Comparison of ENCODE assay signal across 9 cellular contexts in genomic region chr5:10442581-10442980, GRCh38. TPM values are rescaled to one million over a fixed set of nuclear protein-coding genes. Genes with fewer than 3 reads are reported as not detected.
DNase-seq lines count a peak whose midpoint lies in the region; ATAC-seq and TF ChIP-seq lines count a peak whose summit lies in the region.
"Had no signal": no experiment of that assay in that cellular context is flagged by ENCODE, and none has a peak within 500 bp of the region (broad histone marks: within the 10 kb centered on the region; RNA-seq: fewer than 3 reads in every experiment).

No MANE protein-coding gene starts in this region.

- TF ChIP-seq CTCF in OCI-LY3 (IDR thresholded peaks at IDR 0.05; ENCODE audit: low read depth, low read length) (no peak), epithelial cell of proximal tubule (conservative IDR thresholded peaks at IDR 0.05; ENCODE audit: low read depth, low read length) (no peak), psoas muscle (IDR thresholded peaks at IDR 0.05) (no peak), esophagus squamous epithelium (IDR thresholded peaks at IDR 0.05) (no peak)

- peaks cover 45% of the 10 kb centered on the region for H3F3A ChIP-seq in GM23248 (ENCODE audit: insufficient read depth)

- H3K27ac ChIP-seq in GM23248 (no peak overlapping the region), OCI-LY3 (ENCODE audit: low read length) (no peak overlapping the region), psoas muscle (no peak overlapping the region), esophagus squamous epithelium (no peak overlapping the region)

- 9 to 14% methylated on average over 4 of the region's 4 CpGs for WGBS in GM23248 (ENCODE audit: low coverage in 1 of 2, low lambda C conversion rate in 2 of 2, missing lambda C conversion rate in 2 of 2), 2 experiments
- WGBS in psoas muscle, 3 donors = 13 to 16% (median 15%) methylated on average over 4 of the region's 4 CpGs
- 21 to 37% methylated on average over 4 of the region's 4 CpGs for WGBS in esophagus squamous epithelium, 2 donors

- in situ Hi-C loops in GM23248 (cut with MboI) = no loop called here

- DNase-seq in GM23248 = peak; percentile 56
- no peak for DNase-seq in epithelial cell of proximal tubule (ENCODE audit: low read depth)
- DNase-seq in psoas muscle = no peak
- DNase-seq in esophagus squamous epithelium (lab: John Stamatoyannopoulos, UW) = no peak
- DNase-seq in NCI-H187 (lab: John Stamatoyannopoulos, UW) = no peak

- H3K4me3 ChIP-seq in GM23248 (peak overlapping the region; percentile 84), OCI-LY3 (ENCODE audit: low read length) (peak overlapping the region; percentile 85), epithelial cell of proximal tubule (ENCODE audit: low read depth, low read length) (peak overlapping the region; percentile 59), psoas muscle (peak overlapping the region; percentile 79), esophagus squamous epithelium (peak overlapping the region in 2 of 4 donors; percentile 54 to 75)

- H4K20me1 ChIP-seq in GM23248 (ENCODE audit: insufficient read depth) = no peaks in the 10 kb centered on the region
- H4K20me1 ChIP-seq in OCI-LY3 (ENCODE audit: insufficient read depth, low read length) = no peaks in the 10 kb centered on the region

- H2AFZ ChIP-seq in GM23248 (peak overlapping the region; percentile 88; the same call in 1 of the 2 replicates), OCI-LY3 (ENCODE audit: low read depth, low read length) (no peak overlapping the region)

- H3K4me2 ChIP-seq in GM23248 (ENCODE audit: unreplicated experiment) = peak overlapping the region; percentile 88
- peak overlapping the region; percentile 91 for H3K4me2 ChIP-seq in OCI-LY3 (ENCODE audit: low read length)

- 0 out of 2 replicates have a peak, but pooled peaks cover 1% of the 10 kb centered on the region for H3K36me3 ChIP-seq in GM23248 (ENCODE audit: low read depth)
- peaks cover 3% of the 10 kb centered on the region for H3K36me3 ChIP-seq in OCI-LY3 (replicated peaks; ENCODE audit: low read depth, low read length)
- peaks cover 0 to 12% of the 10 kb centered on the region in 2 donors for H3K36me3 ChIP-seq in psoas muscle (ENCODE audit: insufficient read depth in 1 of 2, low read depth in 1 of 2)
- peaks cover 0 to 13% (median 0%) of the 10 kb centered on the region in 3 donors for H3K36me3 ChIP-seq in esophagus squamous epithelium

- no peaks in the 10 kb centered on the region for H3K27me3 ChIP-seq in GM23248 (replicated peaks; ENCODE audit: insufficient read depth)
- no peaks in the 10 kb centered on the region for H3K27me3 ChIP-seq in OCI-LY3 (ENCODE audit: low read depth, low read length)
- H3K27me3 ChIP-seq in psoas muscle (ENCODE audit: insufficient read depth in 3 of 3, low read length in 2 of 3) = no peaks in the 10 kb centered on the region
- peaks cover 0 to 19% (median 0%) of the 10 kb centered on the region in 4 donors for H3K27me3 ChIP-seq in esophagus squamous epithelium

- TF ChIP-seq POLR2A in esophagus squamous epithelium (IDR thresholded peaks at IDR 0.05) = no peak

- no peaks in the 10 kb centered on the region for H3K9me2 ChIP-seq in GM23248 (ENCODE audit: insufficient read depth)

- intact Hi-C loops in psoas muscle (cut with DNase I) = no loop called here
- intact Hi-C loops in esophagus squamous epithelium (cut with DNase I) = no loop called here

- H3K79me2 ChIP-seq in GM23248 (ENCODE audit: insufficient read depth) (no peaks in the 10 kb centered on the region), OCI-LY3 (ENCODE audit: low read length) (no peaks in the 10 kb centered on the region)

- peak in 1 of 4 donors; percentile 29 for ATAC-seq in psoas muscle
- ATAC-seq in HG02970 (IDR thresholded peaks at IDR 0.05; ENCODE audit: low FRiP score, unreplicated experiment) = no peak
- no peak for ATAC-seq in HG03025 (IDR thresholded peaks at IDR 0.05; ENCODE audit: low FRiP score, unreplicated experiment)

- H3K9me3 ChIP-seq in GM23248 (ENCODE audit: low read depth) = no peaks in the 10 kb centered on the region
- H3K9me3 ChIP-seq in OCI-LY3 (ENCODE audit: insufficient read depth, low read length) = no peaks in the 10 kb centered on the region
- no peaks in the 10 kb centered on the region for H3K9me3 ChIP-seq in psoas muscle
- H3K9me3 ChIP-seq in esophagus squamous epithelium = no peaks in the 10 kb centered on the region

- H3K4me1 ChIP-seq in GM23248 (ENCODE audit: insufficient read depth) (peaks cover 13% of the 10 kb centered on the region; the same call in 1 of the 2 replicates), OCI-LY3 (ENCODE audit: low read length) (peaks cover 13% of the 10 kb centered on the region), psoas muscle (peaks cover 11% of the 10 kb centered on the region), esophagus squamous epithelium (peaks cover 6 to 36% (median 19%) of the 10 kb centered on the region in 3 donors)

- H3K9ac ChIP-seq in GM23248 = no peak overlapping the region
- H3K9ac ChIP-seq in OCI-LY3 (ENCODE audit: low read length) = 0 out of 2 replicates have a peak overlapping the region, but pooled peaks have one; percentile 16

RNA-seq across cellular contexts. Expression of gene ROPN1L, which starts 0.9 kb away (rescaled TPM):
- total RNA-seq in GM23248 (2014; rRNA removed; shearing (Covaris generic)) = 0.86 TPM in 1 of 2 replicates, not detected in the other
- polyA plus RNA-seq in GM23248 (2016; fragmentation: Nextera tagmentation; extraction: Ambion mirVana) (0.69 and 0.84 TPM in 2 replicates), psoas muscle (under 1 TPM in 2 of 3 donors, not detected in 1; 0.16 to 0.38 TPM)
- total RNA-seq in epithelial cell of proximal tubule (1.1 TPM in 1 of 2 replicates, not detected in the other), psoas muscle (under 1 TPM in 1 of 4 donors, not detected in 3; 0.25 TPM), esophagus squamous epithelium (under 1 TPM in 1 of 4 donors, not detected in 3; 0.38 TPM)
- total RNA-seq: bronchial epithelial cell had no signal
